ENCODE assay signal across 27 cellular contexts in the genomic region with DNA sequence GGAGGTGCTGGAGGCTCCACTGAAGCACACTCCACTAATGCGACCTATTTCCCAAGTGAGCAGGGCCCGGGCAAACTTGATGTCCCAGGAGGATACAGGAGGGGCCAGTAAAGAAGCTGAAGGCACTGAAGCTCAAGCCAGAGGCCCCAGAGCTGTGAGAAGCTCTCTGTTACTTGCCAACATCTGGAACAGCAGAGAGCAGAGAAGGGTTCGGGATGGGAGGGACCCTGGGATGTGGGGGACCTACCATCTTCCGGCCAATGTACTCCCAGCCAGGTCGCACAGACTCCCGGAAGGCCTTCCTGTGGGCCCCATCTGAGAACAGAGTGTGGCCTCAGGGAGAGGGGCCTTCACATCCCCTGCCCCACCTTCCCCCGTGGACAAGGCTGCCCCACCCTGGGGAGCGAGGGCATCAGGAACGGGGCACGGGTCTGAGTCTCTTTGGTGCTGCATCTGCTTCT. TPM values are rescaled to one million over a fixed set of nuclear protein-coding genes. Genes with fewer than 3 reads are reported as not detected.
DNase-seq lines count a peak whose midpoint lies in the region; ATAC-seq, FAIRE-seq and TF ChIP-seq lines count a peak whose summit lies in the region.
"Had no signal": no experiment of that assay in that cellular context is flagged by ENCODE, and none has a peak within 500 bp of the region (broad histone marks: within the 10 kb centered on the region; RNA-seq: fewer than 3 reads in every experiment).

No MANE protein-coding gene starts in this region.

- no peaks in the 10 kb centered on the region for H3K27me3 ChIP-seq in neural progenitor cell
- H3K27me3 ChIP-seq: suprapubic skin, vagina had no signal

- no peak overlapping the region for H3K9ac ChIP-seq in neural progenitor cell

- H3K4me3 ChIP-seq in neural progenitor cell = no peak overlapping the region
- H3K4me3 ChIP-seq: esophagus squamous epithelium, skin epidermis, suprapubic skin, vagina had no signal

- no peak overlapping the region for H3K4me3 Mint-ChIP-seq in osteocyte (ENCODE audit: unreplicated experiment)
- H3K4me3 Mint-ChIP-seq in neural progenitor cell = no peak overlapping the region
- H3K4me3 Mint-ChIP-seq in activated CD4-positive, alpha-beta T cell treated with anti-CD3 and anti-CD28 coated beads for 36 hours = no peak overlapping the region
- H3K4me3 Mint-ChIP-seq: activated CD8-positive, alpha-beta T cell treated with anti-CD3 and anti-CD28 coated beads for 36 hours; activated naive CD4-positive, alpha-beta T cell treated with anti-CD3 and anti-CD28 coated beads for 36 hours; activated T-cell treated with anti-CD3 and anti-CD28 coated beads, Interleukin-2, amount 50 U/mL, for 4 hours; CD4-positive, alpha-beta T cell had no signal

- no peaks in the 10 kb centered on the region for H3K36me3 ChIP-seq in neural progenitor cell
- H3K36me3 ChIP-seq: esophagus squamous epithelium, suprapubic skin, vagina had no signal

- no peak for FAIRE-seq in GM12892 (lab: Jason Lieb, UNC)
- FAIRE-seq: frontal cortex, islet of Langerhans had no signal

- no peaks in the 10 kb centered on the region for H3K36me3 Mint-ChIP-seq in osteocyte (ENCODE audit: unreplicated experiment)
- H3K36me3 Mint-ChIP-seq in neural progenitor cell = no peaks in the 10 kb centered on the region
- no peaks in the 10 kb centered on the region for H3K36me3 Mint-ChIP-seq in activated CD4-positive, alpha-beta T cell treated with anti-CD3 and anti-CD28 coated beads for 36 hours (ENCODE audit: low read depth)

- no peaks in the 10 kb centered on the region for H3K79me2 ChIP-seq in neural progenitor cell (ENCODE audit: low read depth)

- CTCF ChIA-PET in activated CD4-positive, alpha-beta T cell treated with anti-CD3 and anti-CD28 coated beads for 36 hours (lab: Charles Lee) = interaction anchor here (0.8 kb wide), 1 partner anchor 132 kb away, joined by 3 read pairs; no protein-coding TSS in a partner anchor

- DNase-seq in 8988T (peak; percentile 29), GM12892 (ENCODE audit: insufficient read length) (peak; percentile 7), ecto neural progenitor cell (ENCODE audit: low spot score) (peak; percentile 32), osteocyte (ENCODE audit: extremely low spot score, unreplicated experiment) (peak; percentile 71), neural progenitor cell (ENCODE audit: low spot score) (no peak), HuH-7 (ENCODE audit: low spot score) (no peak)
- DNase-seq in activated CD4-positive, alpha-beta T cell treated with anti-CD3 and anti-CD28 coated beads for 36 hours = no peak
- DNase-seq: activated naive CD4-positive, alpha-beta T cell treated with anti-CD3 and anti-CD28 coated beads for 36 hours; activated T-cell treated with anti-CD3 and anti-CD28 coated beads, Interleukin-2, amount 50 U/mL, for 4 hours; cortex of kidney; esophagus squamous epithelium; Kasumi-1; mammary epithelial cell; MV-4-11; NCI-H1694; NCI-H526 treated with DMSO at 0.1 percent for 48 hours; stimulated activated CD4-positive, alpha-beta T cell treated with anti-CD3 and anti-CD28 coated beads, Interleukin-1b, Interleukin-23, amount 100 ng/mL, for 48 hours had no signal

- TF ChIP-seq POLR2A in GM12892 (IDR thresholded peaks at IDR 0.05; ENCODE audit: low read depth, low read length) = no peak

- POLR2A ChIA-PET in activated CD4-positive, alpha-beta T cell treated with anti-CD3 and anti-CD28 coated beads for 36 hours (lab: Charles Lee) = no interaction called here

- no peaks in the 10 kb centered on the region for H3K4me1 ChIP-seq in neural progenitor cell
- H3K4me1 ChIP-seq: esophagus squamous epithelium, suprapubic skin, vagina had no signal

- ATAC-seq in activated CD4-positive, alpha-beta T cell treated with anti-CD3 and anti-CD28 coated beads for 36 hours = no peak
- ATAC-seq: activated T-cell treated with anti-CD3 and anti-CD28 coated beads, Interleukin-2, amount 50 U/mL, for 4 hours; HCT116 had no signal

- no peaks in the 10 kb centered on the region for H3K9me3 Mint-ChIP-seq in osteocyte (ENCODE audit: unreplicated experiment)
- peaks cover 2% of the 10 kb centered on the region for H3K9me3 Mint-ChIP-seq in neural progenitor cell
- no peaks in the 10 kb centered on the region for H3K9me3 Mint-ChIP-seq in activated CD4-positive, alpha-beta T cell treated with anti-CD3 and anti-CD28 coated beads for 36 hours (ENCODE audit: low read depth)
- H3K9me3 Mint-ChIP-seq: activated CD8-positive, alpha-beta T cell treated with anti-CD3 and anti-CD28 coated beads for 36 hours; activated naive CD4-positive, alpha-beta T cell treated with anti-CD3 and anti-CD28 coated beads for 36 hours; activated T-cell treated with anti-CD3 and anti-CD28 coated beads, Interleukin-2, amount 50 U/mL, for 4 hours; CD4-positive, alpha-beta T cell had no signal

- H3K27ac Mint-ChIP-seq in osteocyte (ENCODE audit: unreplicated experiment) = no peak overlapping the region
- no peak overlapping the region for H3K27ac Mint-ChIP-seq in neural progenitor cell
- no peak overlapping the region for H3K27ac Mint-ChIP-seq in activated CD4-positive, alpha-beta T cell treated with anti-CD3 and anti-CD28 coated beads for 36 hours
- H3K27ac Mint-ChIP-seq: activated CD8-positive, alpha-beta T cell treated with anti-CD3 and anti-CD28 coated beads for 36 hours; activated naive CD4-positive, alpha-beta T cell treated with anti-CD3 and anti-CD28 coated beads for 36 hours; CD4-positive, alpha-beta T cell had no signal

- H3K27ac ChIP-seq in neural progenitor cell = no peak overlapping the region
- H3K27ac ChIP-seq: esophagus squamous epithelium, HL-60, skin epidermis, suprapubic skin, vagina had no signal

- intact Hi-C loops in activated CD4-positive, alpha-beta T cell treated with anti-CD3 and anti-CD28 coated beads for 36 hours (cut with DNase I, micrococcal nuclease) = no loop called here

- no peak overlapping the region for H3K4me2 ChIP-seq in neural progenitor cell

- TF ChIP-seq CTCF in osteocyte (IDR thresholded peaks at IDR 0.05) = no peak
- TF ChIP-seq CTCF in neural progenitor cell (IDR thresholded peaks at IDR 0.05) = no peak

- no peaks in the 10 kb centered on the region for H3K9me3 ChIP-seq in neural progenitor cell (ENCODE audit: low read depth)
- H3K9me3 ChIP-seq: esophagus squamous epithelium, suprapubic skin, vagina had no signal

- no peak overlapping the region for H2AFZ ChIP-seq in neural progenitor cell (replicated peaks)

- H3K27me3 Mint-ChIP-seq in osteocyte (ENCODE audit: unreplicated experiment) (no peaks in the 10 kb centered on the region), neural progenitor cell (ENCODE audit: insufficient read depth, low read depth) (peaks cover 11% of the 10 kb centered on the region)
- peaks cover 9% of the 10 kb centered on the region for H3K27me3 Mint-ChIP-seq in activated CD4-positive, alpha-beta T cell treated with anti-CD3 and anti-CD28 coated beads for 36 hours

- H3F3A ChIP-seq in neural progenitor cell (ENCODE audit: low read depth) = no peaks in the 10 kb centered on the region

- H3K4me1 Mint-ChIP-seq in osteocyte (ENCODE audit: unreplicated experiment) (no peaks in the 10 kb centered on the region), neural progenitor cell (no peaks in the 10 kb centered on the region)
- peaks cover 5% of the 10 kb centered on the region for H3K4me1 Mint-ChIP-seq in activated CD4-positive, alpha-beta T cell treated with anti-CD3 and anti-CD28 coated beads for 36 hours

- peaks cover 14% of the 10 kb centered on the region for H4K20me1 ChIP-seq in neural progenitor cell (ENCODE audit: low read depth)

RNA-seq across cellular contexts. Expression of gene HHATL, which starts 3.1 kb away (rescaled TPM):
- not detected for polyA plus RNA-seq in GM12892 (2012; ENCODE audit: missing spikeins)
- not detected in 2 replicates for total RNA-seq in osteocyte
- total RNA-seq in neural progenitor cell (ENCODE audit: low replicate concordance) = not detected in 2 replicates
- not detected for total RNA-seq in activated CD4-positive, alpha-beta T cell treated with anti-CD3 and anti-CD28 coated beads for 36 hours
- total RNA-seq: activated CD8-positive, alpha-beta T cell treated with anti-CD3 and anti-CD28 coated beads for 36 hours; activated naive CD4-positive, alpha-beta T cell treated with anti-CD3 and anti-CD28 coated beads for 36 hours; activated T-cell treated with anti-CD3 and anti-CD28 coated beads, Interleukin-2, amount 50 U/mL, for 4 hours; CD4-positive, alpha-beta T cell; esophagus squamous epithelium; frontal cortex; mammary epithelial cell; pulmonary artery endothelial cell; vagina had no signal
- polyA plus RNA-seq: mammary epithelial cell had no signal

RNA-seq across cellular contexts. Expression of gene KLHL40, which starts 14.2 kb away (rescaled TPM):
- polyA plus RNA-seq in GM12892 (2012; ENCODE audit: missing spikeins) = not detected
- total RNA-seq in osteocyte (not detected in 2 replicates), neural progenitor cell (ENCODE audit: low replicate concordance) (not detected in 2 replicates)
- total RNA-seq in activated CD4-positive, alpha-beta T cell treated with anti-CD3 and anti-CD28 coated beads for 36 hours = not detected
- total RNA-seq: activated CD8-positive, alpha-beta T cell treated with anti-CD3 and anti-CD28 coated beads for 36 hours; activated naive CD4-positive, alpha-beta T cell treated with anti-CD3 and anti-CD28 coated beads for 36 hours; activated T-cell treated with anti-CD3 and anti-CD28 coated beads, Interleukin-2, amount 50 U/mL, for 4 hours; CD4-positive, alpha-beta T cell; esophagus squamous epithelium; mammary epithelial cell; pulmonary artery endothelial cell; suprapubic skin; vagina had no signal
- polyA plus RNA-seq: mammary epithelial cell had no signal

RNA-seq across cellular contexts. Expression of gene ZBTB47, which starts 46.0 kb away (rescaled TPM):
- polyA plus RNA-seq in GM12892 (2012; ENCODE audit: missing spikeins) = 0.11 TPM
- total RNA-seq in osteocyte = 26.7 and 29.2 TPM in 2 replicates
- 4.4 and 5.7 TPM in 2 replicates for total RNA-seq in neural progenitor cell (ENCODE audit: low replicate concordance)
- total RNA-seq in activated CD4-positive, alpha-beta T cell treated with anti-CD3 and anti-CD28 coated beads for 36 hours = under 1 TPM; 0.60 to 0.62 TPM

Comparison
In these comparisons a context has a peak if more than half of its experiments do, and no peak if none do; other contexts are left out.
1. DNase-seq: peak in 8988T (single experiment), GM12892 (single experiment), ecto neural progenitor cell (single experiment) and osteocyte (single experiment); none in neural progenitor cell (single experiment), activated CD4-positive, alpha-beta T cell treated with anti-CD3 and anti-CD28 coated beads for 36 hours (single experiment) and HuH-7 (single experiment).